1 cellular context compared by ENCODE assay signal in the genomic region with DNA sequence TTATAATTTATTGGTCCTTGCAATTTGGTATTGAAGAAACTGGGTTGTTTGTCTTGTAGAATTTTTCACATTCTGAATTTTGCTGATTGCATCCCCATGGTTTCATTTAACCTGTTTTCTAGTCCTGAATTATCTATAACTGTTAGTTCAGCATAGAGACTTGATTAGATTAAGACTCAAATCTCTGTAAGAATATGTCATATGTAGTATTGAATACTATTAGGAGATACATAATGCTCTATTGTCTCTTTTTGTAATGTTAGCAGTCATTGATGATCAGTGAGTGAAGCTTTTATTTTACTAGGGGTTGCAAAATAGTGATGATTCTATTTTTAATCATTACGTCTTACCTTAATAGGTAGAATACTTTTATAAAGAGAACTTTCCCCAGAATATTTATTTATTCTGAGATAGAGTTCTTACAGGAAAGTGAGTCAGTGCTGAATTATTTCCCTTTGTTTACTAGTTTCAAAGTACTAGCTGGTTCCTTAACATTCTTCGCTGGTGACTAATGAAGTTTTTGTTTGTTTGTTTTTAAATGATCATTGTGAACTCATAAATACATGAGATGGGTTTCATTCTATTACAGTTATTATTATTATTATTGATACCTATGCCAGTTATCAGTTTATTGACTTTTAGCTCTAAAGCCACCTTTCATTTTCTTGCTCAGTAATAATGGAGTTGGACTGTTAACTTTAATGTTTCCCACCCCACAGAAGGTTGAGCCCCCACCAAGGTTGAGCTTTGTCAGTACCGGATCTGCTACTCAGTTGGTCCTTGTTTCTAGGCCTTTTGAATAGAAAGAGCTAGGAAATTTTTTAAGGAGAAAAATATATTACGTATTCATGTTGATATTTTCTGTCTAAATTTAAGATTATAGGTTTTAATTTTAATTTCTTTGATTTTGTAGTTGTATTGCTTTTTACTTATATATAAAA.
TF ChIP-seq lines count a peak whose summit lies in the region.

No MANE protein-coding gene starts in this region.

TF ChIP-seq in endothelial cell of umbilical vein, 7 proteins besides CTCF, POLR2A, EP300 and RAD21 (continued from another document):
- TF ChIP-seq MYC (IDR thresholded peaks at IDR 0.05; ENCODE audit: low read depth, low read length) (no peak), JUN (IDR thresholded peaks at IDR 0.05; ENCODE audit: borderline replicate concordance, insufficient read depth, insufficient read length, low read depth) (peak; percentile 98)
